20 cellular contexts compared by ENCODE assay signal in the genomic region with DNA sequence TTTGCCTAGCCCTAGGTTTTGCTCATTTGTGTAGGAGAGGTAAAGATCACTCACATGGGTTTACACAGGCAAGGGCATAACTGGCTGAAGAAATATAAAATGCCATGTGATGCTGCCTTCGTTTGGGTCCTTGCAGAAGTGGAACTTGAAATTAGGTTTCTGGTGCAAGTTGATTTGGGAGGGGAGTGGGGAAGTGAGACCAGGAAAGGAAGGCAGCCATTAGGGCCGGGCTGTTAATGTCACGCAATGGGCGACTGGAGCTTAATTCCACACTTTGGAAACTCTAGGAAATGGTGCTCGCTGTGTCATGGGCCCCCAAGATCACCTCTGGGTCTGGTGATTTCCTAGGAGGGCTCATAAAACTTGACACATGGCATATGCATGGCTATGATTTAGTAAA.
"Had no signal": no experiment of that assay in that cellular context is flagged by ENCODE, and none has a peak within 500 bp of the region (broad histone marks: within the 10 kb centered on the region; RNA-seq: fewer than 3 reads in every experiment).

No MANE protein-coding gene starts in this region.

- DNase-seq: activated CD4-positive, alpha-beta T cell treated with anti-CD3 and anti-CD28 coated beads, Interleukin-2, amount 50 U/mL, for 1 hour; activated CD4-positive, CD25-positive, alpha-beta regulatory T cell treated with anti-CD3 and anti-CD28 coated beads, Interleukin-2, amount 50 U/mL, for 72 hours; activated CD8-positive, alpha-beta memory T cell treated with anti-CD3 and anti-CD28 coated beads, Interleukin-2, amount 50 U/mL, for 4 hours; activated effector memory CD4-positive, alpha-beta T cell treated with Interleukin-2 at 50 U/mL for 16 hours; activated naive CD4-positive, alpha-beta T cell treated with anti-CD3 and anti-CD28 coated beads, Interleukin-2, amount 10 ng/mL, durations not matched to agents 7 days and 5 days; activated T-cell treated with anti-CD3 and anti-CD28 coated beads, Interleukin-2, amount 50 U/mL, for 4 hours; colonic mucosa; heart left ventricle; kidney; mammary epithelial cell; stimulated activated CD4-positive, alpha-beta T cell treated with anti-CD3 and anti-CD28 coated beads, Interleukin-2, amount 100 ng/mL, for 48 hours; stimulated activated naive CD8-positive, alpha-beta T cell treated with anti-CD3 and anti-CD28 coated beads, Interleukin-15, amount 100 ng/mL, for 72 hours had no signal

- H3K4me3 Mint-ChIP-seq: activated naive CD4-positive, alpha-beta T cell treated with anti-CD3 and anti-CD28 coated beads, Interleukin-2, amount 10 ng/mL, durations not matched to agents 7 days and 5 days; activated T-cell treated with anti-CD3 and anti-CD28 coated beads, Interleukin-2, amount 50 U/mL, for 4 hours; central memory CD8-positive, alpha-beta T cell; neural progenitor cell; stimulated activated naive CD8-positive, alpha-beta T cell treated with anti-CD3 and anti-CD28 coated beads, Interleukin-15, amount 100 ng/mL, for 72 hours; type B pancreatic cell had no signal

- H3K27me3 Mint-ChIP-seq: progenitor cell of endocrine pancreas, type B pancreatic cell had no signal

- H3K36me3 Mint-ChIP-seq: activated naive CD4-positive, alpha-beta T cell treated with anti-CD3 and anti-CD28 coated beads, Interleukin-2, amount 10 ng/mL, durations not matched to agents 7 days and 5 days had no signal

- H3K9me3 Mint-ChIP-seq: activated naive CD4-positive, alpha-beta T cell treated with anti-CD3 and anti-CD28 coated beads, Interleukin-2, amount 10 ng/mL, durations not matched to agents 7 days and 5 days; activated T-cell treated with anti-CD3 and anti-CD28 coated beads, Interleukin-2, amount 50 U/mL, for 4 hours; central memory CD8-positive, alpha-beta T cell; stimulated activated naive CD8-positive, alpha-beta T cell treated with anti-CD3 and anti-CD28 coated beads, Interleukin-15, amount 100 ng/mL, for 72 hours had no signal

- ATAC-seq: activated T-cell treated with anti-CD3 and anti-CD28 coated beads, Interleukin-2, amount 50 U/mL, for 4 hours; esophagus mucosa; gastroesophageal sphincter; heart left ventricle; left lobe of liver; stimulated activated naive CD8-positive, alpha-beta T cell treated with anti-CD3 and anti-CD28 coated beads, Interleukin-15, amount 100 ng/mL, for 72 hours had no signal

- H3K27ac Mint-ChIP-seq: activated naive CD4-positive, alpha-beta T cell treated with anti-CD3 and anti-CD28 coated beads, Interleukin-2, amount 10 ng/mL, durations not matched to agents 7 days and 5 days; neural progenitor cell; progenitor cell of endocrine pancreas; stimulated activated naive CD8-positive, alpha-beta T cell treated with anti-CD3 and anti-CD28 coated beads, Interleukin-15, amount 100 ng/mL, for 72 hours; type B pancreatic cell had no signal

- FAIRE-seq: endometrium, kidney had no signal

- H3K4me1 Mint-ChIP-seq: central memory CD8-positive, alpha-beta T cell had no signal
